In the genomic region with DNA sequence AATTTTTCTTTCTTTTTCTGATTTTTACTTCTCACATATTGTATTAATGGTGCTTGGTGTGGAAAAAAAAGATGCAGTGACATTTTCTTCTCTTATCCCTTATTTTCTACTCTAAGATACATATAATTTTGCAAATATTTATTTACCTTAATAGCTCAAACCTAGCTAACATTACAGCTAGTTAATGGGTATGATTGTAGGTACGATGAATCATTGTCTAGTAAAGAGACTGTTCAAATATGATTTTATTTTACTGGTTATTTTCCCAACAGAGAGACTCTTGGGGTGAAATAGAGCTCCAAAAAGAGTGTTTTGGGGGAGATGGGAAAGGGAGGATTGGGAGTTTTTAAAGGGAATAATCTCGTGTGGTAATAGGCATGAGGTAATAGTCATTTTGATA, we compare ENCODE assay signal across 1 cellular context.
TF ChIP-seq lines count a peak whose summit lies in the region.

No MANE protein-coding gene starts in this region.

TF ChIP-seq in WTC11, 78 proteins besides CTCF, POLR2A, EP300 and RAD21 (continued from another document):
- TF ChIP-seq MLX (CRISPR knock-in tag; IDR thresholded peaks at IDR 0.05) (no peak), MXD4 (CRISPR knock-in tag; IDR thresholded peaks at IDR 0.05; ENCODE audit: borderline replicate concordance) (no peak), NFYB (CRISPR knock-in tag; conservative IDR thresholded peaks at IDR 0.05; ENCODE audit: low read depth) (no peak), MYBL2 (CRISPR knock-in tag; IDR thresholded peaks at IDR 0.05) (no peak), CREM (CRISPR knock-in tag; IDR thresholded peaks at IDR 0.05) (no peak), MAX (CRISPR knock-in tag; IDR thresholded peaks at IDR 0.05) (no peak), ZNF416 (CRISPR knock-in tag; IDR thresholded peaks at IDR 0.05) (no peak), EMX1 (CRISPR knock-in tag; IDR thresholded peaks at IDR 0.05) (no peak), FOXJ3 (CRISPR knock-in tag; IDR thresholded peaks at IDR 0.05; ENCODE audit: borderline replicate concordance) (no peak), ZNF512 (CRISPR knock-in tag; IDR thresholded peaks at IDR 0.05; ENCODE audit: borderline replicate concordance) (no peak)
- TF ChIP-seq, protein P1, sequence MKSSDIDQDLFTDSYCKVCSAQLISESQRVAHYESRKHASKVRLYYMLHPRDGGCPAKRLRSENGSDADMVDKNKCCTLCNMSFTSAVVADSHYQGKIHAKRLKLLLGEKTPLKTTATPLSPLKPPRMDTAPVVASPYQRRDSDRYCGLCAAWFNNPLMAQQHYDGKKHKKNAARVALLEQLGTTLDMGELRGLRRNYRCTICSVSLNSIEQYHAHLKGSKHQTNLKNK (CRISPR knock-in tag; IDR thresholded peaks at IDR 0.05) = no peak
- TF ChIP-seq, protein P2, sequence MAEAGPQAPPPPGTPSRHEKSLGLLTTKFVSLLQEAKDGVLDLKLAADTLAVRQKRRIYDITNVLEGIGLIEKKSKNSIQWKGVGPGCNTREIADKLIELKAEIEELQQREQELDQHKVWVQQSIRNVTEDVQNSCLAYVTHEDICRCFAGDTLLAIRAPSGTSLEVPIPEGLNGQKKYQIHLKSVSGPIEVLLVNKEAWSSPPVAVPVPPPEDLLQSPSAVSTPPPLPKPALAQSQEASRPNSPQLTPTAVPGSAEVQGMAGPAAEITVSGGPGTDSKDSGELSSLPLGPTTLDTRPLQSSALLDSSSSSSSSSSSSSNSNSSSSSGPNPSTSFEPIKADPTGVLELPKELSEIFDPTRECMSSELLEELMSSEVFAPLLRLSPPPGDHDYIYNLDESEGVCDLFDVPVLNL (CRISPR knock-in tag; IDR thresholded peaks at IDR 0.05; ENCODE audit: borderline replicate concordance, low read depth) = no peak
